In genomic region chr6:3746119-3746691, GRCh38 we compare ENCODE assay signal across 1 cellular context.
TF ChIP-seq lines count a peak whose summit lies in the region.

No MANE protein-coding gene starts in this region.

TF ChIP-seq in HepG2, 621 proteins besides CTCF, POLR2A, EP300 and RAD21:
- TF ChIP-seq AGO2 (optimal IDR thresholded peaks at IDR 0.05; ENCODE audit: low read depth, low read length) (peak; percentile 40), ZNF740 (CRISPR knock-in tag; IDR thresholded peaks at IDR 0.05) (peak; percentile 64; the same call in 1 of the 2 replicates), NR3C1 (CRISPR knock-in tag; IDR thresholded peaks at IDR 0.05) (no peak)
TF ChIP-seq in HepG2: peak in this region for 2.
